In the genomic region with DNA sequence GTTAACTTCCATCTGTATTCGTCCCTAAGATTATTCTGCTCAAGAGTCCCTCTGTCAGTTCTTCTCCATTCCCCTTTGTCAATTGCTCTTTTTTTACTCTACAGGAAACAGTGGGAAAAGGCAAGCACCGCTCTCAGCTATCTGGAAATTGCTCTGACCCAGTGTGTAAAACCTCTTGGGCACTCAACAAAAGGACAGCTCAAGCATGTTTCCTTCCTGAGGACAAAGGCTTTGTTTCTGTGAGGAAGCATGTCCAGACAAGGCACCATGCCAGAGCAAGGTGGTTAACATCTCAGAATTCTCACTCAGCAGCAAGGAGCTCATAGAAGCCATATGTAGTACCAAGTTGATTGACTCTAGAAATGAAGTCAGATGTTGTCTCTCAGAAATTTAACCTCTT, we compare ENCODE assay signal across 27 cellular contexts.
DNase-seq lines count a peak whose midpoint lies in the region; ATAC-seq, FAIRE-seq and TF ChIP-seq lines count a peak whose summit lies in the region.
"Had no signal": no experiment of that assay in that cellular context is flagged by ENCODE, and none has a peak within 500 bp of the region (broad histone marks: within the 10 kb centered on the region; RNA-seq: fewer than 3 reads in every experiment).

No MANE protein-coding gene starts in this region.

- H3K4me3 ChIP-seq in bronchial epithelial cell (ENCODE audit: low read depth, low read length), result no peak overlapping the region
- H3K4me3 ChIP-seq in naive thymus-derived CD4-positive, alpha-beta T cell (ENCODE audit: low read length), result no peak overlapping the region
- H3K4me3 ChIP-seq in hepatocyte, result no peak overlapping the region
- H3K4me3 ChIP-seq: GM23338, heart right ventricle, prostate gland, suprapubic skin had no signal

- H4K20me1 ChIP-seq in hepatocyte (ENCODE audit: insufficient read depth, poor library complexity, severe bottlenecking), result no peaks in the 10 kb centered on the region

- no peak overlapping the region for H3K4me2 ChIP-seq in hepatocyte
- H3K4me2 ChIP-seq: GM23338 had no signal

- WGBS in hepatocyte (ENCODE audit: low lambda C conversion rate, missing lambda C conversion rate), result 90% methylated on average over 2 of the region's 2 CpGs

- H3K9me3 Mint-ChIP-seq in mesothelial cell of epicardium, result peaks cover 30% of the 10 kb centered on the region
- peaks cover 0 to 27% (median 3%) of the 10 kb centered on the region in 11 donors for H3K9me3 Mint-ChIP-seq in naive thymus-derived CD4-positive, alpha-beta T cell
- H3K9me3 Mint-ChIP-seq: activated CD4-positive, alpha-beta T cell treated with anti-CD3 and anti-CD28 coated beads, Interleukin-2, amount 10 ng/mL, durations not matched to agents 24 days and 14 days had no signal

- no peak overlapping the region for H3K27ac ChIP-seq in naive thymus-derived CD4-positive, alpha-beta T cell (ENCODE audit: low read depth, low read length)
- H3K27ac ChIP-seq in hepatocyte, result no peak overlapping the region
- H3K27ac ChIP-seq: epithelial cell of prostate, heart right ventricle, neutrophil, prostate gland, suprapubic skin, VCaP had no signal

- no peak overlapping the region for H3K4me3 Mint-ChIP-seq in mesothelial cell of epicardium
- H3K4me3 Mint-ChIP-seq in naive thymus-derived CD4-positive, alpha-beta T cell, result no peak overlapping the region
- H3K4me3 Mint-ChIP-seq: activated CD4-positive, alpha-beta T cell treated with anti-CD3 and anti-CD28 coated beads, Interleukin-2, amount 10 ng/mL, durations not matched to agents 24 days and 14 days; activated T-cell treated with anti-CD3 and anti-CD28 coated beads, Interleukin-2, amount 50 U/mL, for 24 hours; CD14-positive monocyte; GM23338; IgD-negative memory B cell; memory B cell; T-helper 2 cell treated with Interferon-gamma antibody and Interleukin-4, amounts not matched to agents 5 μg/mL and 100 μg/mL, for 36 hours had no signal

- H3K79me2 ChIP-seq in hepatocyte, result no peaks in the 10 kb centered on the region

- POLR2A ChIA-PET in naive thymus-derived CD4-positive, alpha-beta T cell (lab: Charles Lee), result no interaction called here

- no peaks in the 10 kb centered on the region for H3K4me1 ChIP-seq in naive thymus-derived CD4-positive, alpha-beta T cell (ENCODE audit: control insufficient read depth in 2 of 2, insufficient read depth in 2 of 2, low read length in 2 of 2)
- H3K4me1 ChIP-seq in hepatocyte (ENCODE audit: insufficient read depth), result peaks cover 3% of the 10 kb centered on the region
- H3K4me1 ChIP-seq: heart right ventricle, prostate gland, suprapubic skin had no signal

- TF ChIP-seq CTCF in bronchial epithelial cell (IDR thresholded peaks at IDR 0.05; ENCODE audit: insufficient read depth, low read length, severe bottlenecking) (no peak), mesothelial cell of epicardium (IDR thresholded peaks at IDR 0.05; ENCODE audit: unreplicated experiment) (no peak), hepatocyte (IDR thresholded peaks at IDR 0.05; ENCODE audit: poor library complexity) (no peak)

- peaks cover 8% of the 10 kb centered on the region for H3K36me3 Mint-ChIP-seq in mesothelial cell of epicardium
- no peaks in the 10 kb centered on the region for H3K36me3 Mint-ChIP-seq in naive thymus-derived CD4-positive, alpha-beta T cell
- H3K36me3 Mint-ChIP-seq: CD14-positive monocyte, IgD-negative memory B cell, memory B cell had no signal

- no peak for FAIRE-seq in bronchial epithelial cell (lab: Jason Lieb, UNC)

- no peaks in the 10 kb centered on the region for H3K9me2 ChIP-seq in hepatocyte (replicated peaks; ENCODE audit: insufficient read depth)

- H3K4me1 Mint-ChIP-seq in mesothelial cell of epicardium, result peaks cover 31% of the 10 kb centered on the region
- no peaks in the 10 kb centered on the region for H3K4me1 Mint-ChIP-seq in naive thymus-derived CD4-positive, alpha-beta T cell
- H3K4me1 Mint-ChIP-seq: activated CD4-positive, alpha-beta T cell treated with anti-CD3 and anti-CD28 coated beads, Interleukin-2, amount 10 ng/mL, durations not matched to agents 24 days and 14 days; CD14-positive monocyte; IgD-negative memory B cell; memory B cell had no signal

- H3K36me3 ChIP-seq in bronchial epithelial cell (ENCODE audit: control insufficient read depth, insufficient read depth, low read length) (no peaks in the 10 kb centered on the region), hepatocyte (replicated peaks; ENCODE audit: insufficient read depth, low read depth) (no peaks in the 10 kb centered on the region)
- H3K36me3 ChIP-seq in naive thymus-derived CD4-positive, alpha-beta T cell (ENCODE audit: control insufficient read depth in 2 of 3, insufficient read depth in 3 of 3, low read length in 3 of 3), result no peaks in the 10 kb centered on the region
- H3K36me3 ChIP-seq: heart right ventricle, neutrophil, prostate gland, suprapubic skin had no signal

- H3K27me3 Mint-ChIP-seq in mesothelial cell of epicardium (ENCODE audit: low read depth), result no peaks in the 10 kb centered on the region
- H3K27me3 Mint-ChIP-seq in naive thymus-derived CD4-positive, alpha-beta T cell, result no peaks in the 10 kb centered on the region
- H3K27me3 Mint-ChIP-seq: activated CD4-positive, alpha-beta T cell treated with anti-CD3 and anti-CD28 coated beads, Interleukin-2, amount 10 ng/mL, durations not matched to agents 24 days and 14 days; activated T-cell treated with anti-CD3 and anti-CD28 coated beads, Interleukin-2, amount 50 U/mL, for 24 hours; IgD-negative memory B cell; memory B cell had no signal

- H2AFZ ChIP-seq in hepatocyte, result no peak overlapping the region

- CTCF ChIA-PET in naive thymus-derived CD4-positive, alpha-beta T cell (lab: Charles Lee), result no interaction called here

- intact Hi-C loops in naive thymus-derived CD4-positive, alpha-beta T cell (cut with micrococcal nuclease), result no loop called here
- intact Hi-C loops in cardiac septum (cut with DNase I), result no loop called here

- H3K9me3 ChIP-seq in naive thymus-derived CD4-positive, alpha-beta T cell (ENCODE audit: control insufficient read depth in 2 of 3, low read length in 3 of 3), result no peaks in the 10 kb centered on the region
- no peaks in the 10 kb centered on the region for H3K9me3 ChIP-seq in hepatocyte (ENCODE audit: low read depth)
- H3K9me3 ChIP-seq: neutrophil, prostate gland, suprapubic skin had no signal

- H3K27me3 ChIP-seq in bronchial epithelial cell (ENCODE audit: control insufficient read depth, insufficient read depth, low read length), result no peaks in the 10 kb centered on the region
- no peaks in the 10 kb centered on the region for H3K27me3 ChIP-seq in naive thymus-derived CD4-positive, alpha-beta T cell (ENCODE audit: control insufficient read depth in 2 of 2, insufficient read depth in 2 of 2, low read length in 2 of 2)
- no peaks in the 10 kb centered on the region for H3K27me3 ChIP-seq in hepatocyte
- H3K27me3 ChIP-seq: heart right ventricle, neutrophil, suprapubic skin had no signal

- DNase-seq in DMS53 (lab: John Stamatoyannopoulos, UW), result peak; percentile 38
- peak; percentile 5 for DNase-seq in HPDE6-E6E7 (ENCODE audit: extremely low spot score)
- peak; percentile 61 for DNase-seq in bronchial epithelial cell (ENCODE audit: low read depth)
- DNase-seq in mesothelial cell of epicardium (ENCODE audit: low spot score in 2 of 2, unreplicated experiment in 2 of 2), result no peak
- DNase-seq in naive thymus-derived CD4-positive, alpha-beta T cell, result no peak
- DNase-seq in stimulated activated CD4-positive, alpha-beta T cell treated with anti-CD3 and anti-CD28 coated beads, Interleukin-12 subunit alpha, Interleukin-12 subunit beta, amount 100 ng/mL, for 4 hours, result no peak
- DNase-seq in cardiac septum (ENCODE audit: low spot score), result no peak
- DNase-seq in hepatocyte (ENCODE audit: low spot score), result no peak
- DNase-seq: activated CD4-positive, alpha-beta T cell treated with anti-CD3 and anti-CD28 coated beads, Interleukin-2, amount 10 ng/mL, durations not matched to agents 24 days and 14 days; activated naive CD4-positive, alpha-beta T cell; activated T-cell treated with anti-CD3 and anti-CD28 coated beads, Interleukin-2, amount 50 U/mL, for 24 hours; heart right ventricle; left cardiac atrium; NCI-H2081 treated with DMSO at 0.1 percent for 48 hours; NK-92 treated with Interleukin-12 subunit alpha and Interleukin-12 subunit beta, amount 100 ng/mL, for 24 hours; Right ventricle myocardium superior; stimulated activated naive CD4-positive, alpha-beta T cell had no signal

- H3K27ac Mint-ChIP-seq in mesothelial cell of epicardium, result peak overlapping the region; percentile 76
- H3K27ac Mint-ChIP-seq in naive thymus-derived CD4-positive, alpha-beta T cell, result no peak overlapping the region
- H3K27ac Mint-ChIP-seq: activated CD4-positive, alpha-beta T cell treated with anti-CD3 and anti-CD28 coated beads, Interleukin-2, amount 10 ng/mL, durations not matched to agents 24 days and 14 days; activated T-cell treated with anti-CD3 and anti-CD28 coated beads, Interleukin-2, amount 50 U/mL, for 24 hours; CD14-positive monocyte; GM23338; IgD-negative memory B cell; memory B cell; T-helper 2 cell treated with Interferon-gamma antibody and Interleukin-4, amounts not matched to agents 5 μg/mL and 100 μg/mL, for 36 hours had no signal

- no peak for ATAC-seq in naive thymus-derived CD4-positive, alpha-beta T cell
- ATAC-seq: GM23338, heart right ventricle, left cardiac atrium had no signal

Comparison
In these comparisons a context has a peak if more than half of its experiments do, and no peak if none do; other contexts are left out.
1. DNase-seq: peak in DMS53 (single experiment), HPDE6-E6E7 (single experiment) and bronchial epithelial cell (single experiment); none in mesothelial cell of epicardium (0 of 2), naive thymus-derived CD4-positive, alpha-beta T cell (0 of 9), stimulated activated CD4-positive, alpha-beta T cell treated with anti-CD3 and anti-CD28 coated beads, Interleukin-12 subunit alpha, Interleukin-12 subunit beta, amount 100 ng/mL, for 4 hours (single experiment), cardiac septum (single experiment) and hepatocyte (single experiment).